9 cellular contexts compared by ENCODE assay signal in genomic region chr12:100675432-100675831, GRCh38.
DNase-seq lines count a peak whose midpoint lies in the region; ATAC-seq and TF ChIP-seq lines count a peak whose summit lies in the region.
"Had no signal": no experiment of that assay in that cellular context is flagged by ENCODE, and none has a peak within 500 bp of the region (broad histone marks: within the 10 kb centered on the region; RNA-seq: fewer than 3 reads in every experiment).

No MANE protein-coding gene starts in this region.

- CTCF ChIA-PET in AG04449 (lab: Yijun Ruan, JAX): no interaction called here
- CTCF ChIA-PET in IMR-90 (lab: Yijun Ruan, JAX): no interaction called here

- dilution Hi-C loops in IMR-90 (cut with HindIII; ENCODE audit: low sequenced_read_pairs, unreplicated experiment): no loop called here

- no peak overlapping the region for H3K23ac ChIP-seq in IMR-90 (ENCODE audit: low read depth, low read length)

- H3K27me3 ChIP-seq in IMR-90 (ENCODE audit: control insufficient read depth, insufficient read depth, low read length) (peaks cover 4% of the 10 kb centered on the region), foreskin keratinocyte (peaks cover 15% of the 10 kb centered on the region), MM.1S (replicated peaks; ENCODE audit: insufficient read depth, low read length) (no peaks in the 10 kb centered on the region)

- H2BK15ac ChIP-seq in IMR-90 (ENCODE audit: low read depth, low read length): no peak overlapping the region

- H3K56ac ChIP-seq in IMR-90 (ENCODE audit: extremely low read depth, insufficient read depth, low read length): no peak overlapping the region

- no peak overlapping the region for H4K91ac ChIP-seq in IMR-90 (ENCODE audit: insufficient read depth, low read depth, low read length)

- no peaks in the 10 kb centered on the region for H3K79me2 ChIP-seq in MM.1S (ENCODE audit: low read length)

- no peaks in the 10 kb centered on the region for H3K9me2 ChIP-seq in MM.1S (replicated peaks; ENCODE audit: insufficient read depth, low read length)

- intact Hi-C loops in IMR-90 (cut with micrococcal nuclease): no loop called here

- H2AK5ac ChIP-seq in IMR-90 (ENCODE audit: low read depth, low read length): no peak overlapping the region

- H3K4me2 ChIP-seq in IMR-90 (ENCODE audit: low read depth, low read length): no peak overlapping the region
- no peak overlapping the region for H3K4me2 ChIP-seq in MM.1S (ENCODE audit: low read depth, low read length)

- H2AFZ ChIP-seq in IMR-90 (replicated peaks; ENCODE audit: low read length, poor library complexity) (no peak overlapping the region), MM.1S (ENCODE audit: low read length) (no peak overlapping the region)

- H3K18ac ChIP-seq in IMR-90 (ENCODE audit: low read depth, low read length): no peak overlapping the region

- H3K9ac ChIP-seq in IMR-90 (ENCODE audit: low read depth, low read length): no peak overlapping the region
- no peak overlapping the region for H3K9ac ChIP-seq in MM.1S (ENCODE audit: low read length)

- no peaks in the 10 kb centered on the region for H3F3A ChIP-seq in MM.1S (ENCODE audit: insufficient read depth, low read length)

- POLR2A ChIA-PET in AG04449 (lab: Yijun Ruan, JAX): no interaction called here
- POLR2A ChIA-PET in IMR-90 (lab: Charles Lee; ENCODE audit: unreplicated experiment): no interaction called here

- DNase-seq in AG04449 (ENCODE audit: low read depth, low spot score) (peak; percentile 4), IMR-90 (peak; percentile 72), RPMI7951 (ENCODE audit: low read depth) (peak; percentile 44), foreskin keratinocyte (peak in 1 of 2 donors; percentile 64), LoVo (ENCODE audit: low spot score) (no peak), MM.1S (no peak), GM13976 (ENCODE audit: low spot score) (no peak)
- no peak for DNase-seq in activated CD4-positive, alpha-beta T cell treated with anti-CD3 and anti-CD28 coated beads for 4 hours
- DNase-seq: T-helper 9 cell had no signal

- H4K8ac ChIP-seq in IMR-90 (ENCODE audit: low read depth in 2 of 2, low read length in 2 of 2): no peak overlapping the region

- ATAC-seq in IMR-90 (ENCODE audit: low read depth) (no peak; the same call in 1 of the 2 replicates), foreskin keratinocyte (peak; percentile 36)

- no TSS peak for BruUV-seq in IMR-90 (replicated peaks; lab: Mats Ljungman, UMichigan)

- H2BK5ac ChIP-seq in IMR-90 (ENCODE audit: low read depth, low read length, poor library complexity, severe bottlenecking): no peak overlapping the region

- H2BK20ac ChIP-seq in IMR-90 (ENCODE audit: low read depth, low read length): no peak overlapping the region

- no peaks in the 10 kb centered on the region for H3K79me1 ChIP-seq in IMR-90 (ENCODE audit: low read depth in 1 of 2, low read length in 2 of 2)

- H2AK9ac ChIP-seq in IMR-90 (replicated peaks; ENCODE audit: low read depth, low read length, poor library complexity): no peak overlapping the region

- no peak overlapping the region for H3K27ac ChIP-seq in IMR-90 (ENCODE audit: insufficient read depth, low read length)
- no peak overlapping the region for H3K27ac ChIP-seq in foreskin keratinocyte
- H3K27ac ChIP-seq in MM.1S (ENCODE audit: low read length): no peak overlapping the region

- no peak overlapping the region for H3K14ac ChIP-seq in IMR-90 (replicated peaks; ENCODE audit: low read depth, low read length)

- H3K4me3 ChIP-seq in AG04449 (ENCODE audit: low read depth, low read length) (no peak overlapping the region), IMR-90 (ENCODE audit: insufficient read depth, low read depth, low read length) (no peak overlapping the region), MM.1S (ENCODE audit: low read length) (no peak overlapping the region)

- H3K9me3 ChIP-seq in IMR-90 (ENCODE audit: control insufficient read depth, insufficient read depth, low read length) (no peaks in the 10 kb centered on the region), MM.1S (replicated peaks; ENCODE audit: insufficient read depth, low read length) (no peaks in the 10 kb centered on the region)

- H3K4me1 ChIP-seq in IMR-90 (ENCODE audit: control insufficient read depth, insufficient read depth, low read length) (no peaks in the 10 kb centered on the region), foreskin keratinocyte (no peaks in the 10 kb centered on the region), MM.1S (ENCODE audit: low read length) (peaks cover 12% of the 10 kb centered on the region)

- H2BK120ac ChIP-seq in IMR-90 (ENCODE audit: low read depth, low read length): no peak overlapping the region

- TF ChIP-seq RAD21 in IMR-90 (IDR thresholded peaks at IDR 0.05; ENCODE audit: low read length): no peak

- no peak overlapping the region for H4K5ac ChIP-seq in IMR-90 (ENCODE audit: low read depth, low read length)

- H3K36me3 ChIP-seq in IMR-90 (ENCODE audit: control insufficient read depth, insufficient read depth, low read length) (no peaks in the 10 kb centered on the region), MM.1S (replicated peaks; ENCODE audit: insufficient read depth, low read length) (no peaks in the 10 kb centered on the region)

- in situ Hi-C loops in IMR-90 (cut with MboI; ENCODE audit: low sequenced_read_pairs) (no loop called here), GM13976 (cut with MboI; ENCODE audit: low sequenced_read_pairs, unreplicated experiment) (no loop called here)

- WGBS in IMR-90 (ENCODE audit: extremely low coverage in 2 of 2, insufficient read length in 1 of 2), 2 experiments: no CpG with 5 or more reads among the region's 4 CpGs

- no peak for TF ChIP-seq POLR2A in IMR-90 (IDR thresholded peaks at IDR 0.05; ENCODE audit: low read depth, low read length)

- H4K20me1 ChIP-seq in IMR-90 (ENCODE audit: insufficient read depth, low read length) (no peaks in the 10 kb centered on the region), MM.1S (ENCODE audit: insufficient read depth, low read length) (no peaks in the 10 kb centered on the region)

- no peaks in the 10 kb centered on the region for H3K9me1 ChIP-seq in IMR-90 (ENCODE audit: insufficient read depth, low read length)

- TF ChIP-seq CTCF in AG04449 (IDR thresholded peaks at IDR 0.05; ENCODE audit: insufficient read depth, low read length, missing control alignments) (no peak), IMR-90 (conservative IDR thresholded peaks at IDR 0.05; ENCODE audit: low read depth, low read length) (no peak), foreskin keratinocyte (conservative IDR thresholded peaks at IDR 0.05) (no peak), MM.1S (IDR thresholded peaks at IDR 0.05; ENCODE audit: low read length) (no peak), GM13976 (IDR thresholded peaks at IDR 0.05; ENCODE audit: borderline replicate concordance, control extremely low read depth, extremely low read depth, insufficient read depth, missing control alignments) (no peak)

- no peak overlapping the region for H3K4ac ChIP-seq in IMR-90 (ENCODE audit: low read depth, low read length)

TF ChIP-seq in IMR-90, 13 proteins besides CTCF, POLR2A, EP300 and RAD21:
- TF ChIP-seq RFX5 (IDR thresholded peaks at IDR 0.05; ENCODE audit: low read depth, low read length) (no peak), CHD1 (IDR thresholded peaks at IDR 0.05; ENCODE audit: low read depth, low read length) (no peak), NFE2L2 (IDR thresholded peaks at IDR 0.05; ENCODE audit: low read depth, low read length) (no peak), SMC3 (IDR thresholded peaks at IDR 0.05; ENCODE audit: low read depth, low read length) (no peak), MAZ (IDR thresholded peaks at IDR 0.05; ENCODE audit: borderline replicate concordance, low read depth, low read length) (no peak), RCOR1 (IDR thresholded peaks at IDR 0.05; ENCODE audit: insufficient replicate concordance, low read length) (no peak), ELK1 (IDR thresholded peaks at IDR 0.05; ENCODE audit: borderline replicate concordance, low read depth, low read length) (no peak), CEBPB (IDR thresholded peaks at IDR 0.05; ENCODE audit: low read depth, low read length) (no peak), FOS (IDR thresholded peaks at IDR 0.05; ENCODE audit: low read depth, low read length) (no peak), BHLHE40 (IDR thresholded peaks at IDR 0.05; ENCODE audit: low read depth, low read length) (no peak), MAFK (IDR thresholded peaks at IDR 0.05; ENCODE audit: low read depth, low read length) (no peak), MXI1 (IDR thresholded peaks at IDR 0.05; ENCODE audit: borderline replicate concordance, low read depth, low read length) (no peak), USF2 (IDR thresholded peaks at IDR 0.05; ENCODE audit: low read depth, low read length) (no peak)

Comparison
In these comparisons a context has a peak if more than half of its experiments do, and no peak if none do; other contexts are left out.
1. DNase-seq: peak in AG04449 (single experiment), IMR-90 (single experiment) and RPMI7951 (single experiment); none in LoVo (single experiment), MM.1S (single experiment), GM13976 (single experiment) and activated CD4-positive, alpha-beta T cell treated with anti-CD3 and anti-CD28 coated beads for 4 hours (0 of 2).